Comparison of ENCODE assay signal across 8 cellular contexts in the genomic region with DNA sequence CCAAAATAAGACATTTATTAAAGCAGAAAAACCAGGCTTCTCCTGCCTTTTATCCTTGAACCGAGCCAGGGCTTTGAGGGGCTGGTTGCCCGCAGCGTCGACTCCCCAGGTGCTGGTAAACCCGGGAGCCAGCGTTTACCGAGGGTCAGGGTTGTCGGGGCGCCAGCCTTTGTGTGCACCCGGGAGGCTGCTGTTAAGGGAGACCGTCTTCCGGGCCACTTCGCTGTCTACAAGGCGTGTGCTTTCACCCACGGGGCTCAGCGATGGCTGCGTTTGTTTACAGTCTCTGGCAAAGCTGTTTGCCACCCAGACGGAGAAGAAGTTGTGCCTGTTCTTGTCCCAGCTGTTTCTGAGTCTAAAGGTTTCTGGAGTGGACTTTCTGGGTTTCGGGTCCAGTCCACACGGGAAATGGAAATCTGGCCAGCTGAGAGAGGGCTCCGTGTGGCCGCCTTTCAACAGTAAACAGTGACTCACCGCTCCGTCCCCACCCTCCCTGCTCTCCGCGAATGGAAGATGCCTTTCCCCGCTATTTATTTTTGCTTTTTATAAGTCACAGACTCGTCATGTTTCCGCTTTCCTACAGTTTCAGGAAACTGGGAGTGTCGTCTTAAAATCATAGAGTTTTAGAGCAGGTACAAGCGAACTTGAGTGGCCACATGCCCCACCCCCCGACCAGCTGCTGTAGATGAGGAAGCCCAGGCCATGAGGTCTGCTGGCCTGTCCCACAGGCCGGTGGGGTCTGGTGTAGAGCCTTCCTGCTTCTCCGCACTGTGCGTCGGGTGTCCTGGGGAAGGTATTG. TPM values are rescaled to one million over a fixed set of nuclear protein-coding genes. Genes with fewer than 3 reads are reported as not detected.
DNase-seq lines count a peak whose midpoint lies in the region; ATAC-seq and TF ChIP-seq lines count a peak whose summit lies in the region.

No MANE protein-coding gene starts in this region.

- intact Hi-C loops in CD14-positive monocyte (cut with micrococcal nuclease), result loop anchor here in 1 of 2 donors (2.0 to 10.0 kb wide), 3 partner anchors 20 to 992 kb away; a partner anchor contains a TSS
- intact Hi-C loops in activated CD4-positive, alpha-beta T cell treated with anti-CD3 and anti-CD28 coated beads, Interleukin-2, amount 10 ng/mL, durations not matched to agents 24 days and 14 days (cut with micrococcal nuclease), result loop anchor here (1.0 to 5.0 kb wide), 5 partner anchors 28 to 874 kb away; a partner anchor contains a TSS

- H3K4me3 Mint-ChIP-seq in CD14-positive monocyte (peak overlapping the region; percentile 91 to 96), memory B cell (peak overlapping the region; percentile 85)
- H3K4me3 Mint-ChIP-seq in activated CD4-positive, alpha-beta T cell treated with anti-CD3 and anti-CD28 coated beads, Interleukin-2, amount 10 ng/mL, durations not matched to agents 24 days and 14 days, result peak overlapping the region; percentile 91

- H3K36me3 Mint-ChIP-seq in CD14-positive monocyte, result peaks cover 0 to 18% of the 10 kb centered on the region in 2 donors
- peaks cover 5% of the 10 kb centered on the region for H3K36me3 Mint-ChIP-seq in activated CD4-positive, alpha-beta T cell treated with anti-CD3 and anti-CD28 coated beads, Interleukin-2, amount 10 ng/mL, durations not matched to agents 24 days and 14 days (ENCODE audit: low read depth)
- peaks cover 1% of the 10 kb centered on the region for H3K36me3 Mint-ChIP-seq in memory B cell

- H3K4me1 Mint-ChIP-seq in CD14-positive monocyte (peaks cover 28% of the 10 kb centered on the region), memory B cell (peaks cover 18% of the 10 kb centered on the region)
- peaks cover 24% of the 10 kb centered on the region for H3K4me1 Mint-ChIP-seq in activated CD4-positive, alpha-beta T cell treated with anti-CD3 and anti-CD28 coated beads, Interleukin-2, amount 10 ng/mL, durations not matched to agents 24 days and 14 days

- TF ChIP-seq CTCF in CD14-positive monocyte (IDR thresholded peaks at IDR 0.05), result no peak

- DNase-seq in CD14-positive monocyte (ENCODE audit: low spot score) (peak; percentile 95), Kasumi-1 (lab: John Stamatoyannopoulos, UW) (peak; percentile 45 to 62), dermis blood vessel endothelial cell (peak; percentile 95), memory B cell (ENCODE audit: low spot score in 2 of 2) (no peak), NCI-H1048 (lab: John Stamatoyannopoulos, UW) (no peak)
- DNase-seq in activated CD4-positive, alpha-beta T cell treated with anti-CD3 and anti-CD28 coated beads, Interleukin-2, amount 10 ng/mL, durations not matched to agents 24 days and 14 days, result peak; percentile 87
- DNase-seq in stimulated activated CD8-positive, alpha-beta memory T cell treated with anti-CD3 and anti-CD28 coated beads, Interleukin-15, amount 100 ng/mL, for 1 hour (ENCODE audit: low read depth), result peak; percentile 28

- H3K27ac Mint-ChIP-seq in CD14-positive monocyte (peak overlapping the region; percentile 95 to 99 (median 98)), memory B cell (peak overlapping the region; percentile 92)
- H3K27ac Mint-ChIP-seq in activated CD4-positive, alpha-beta T cell treated with anti-CD3 and anti-CD28 coated beads, Interleukin-2, amount 10 ng/mL, durations not matched to agents 24 days and 14 days, result peak overlapping the region; percentile 94

- peaks cover 0 to 4% (median 0%) of the 10 kb centered on the region in 3 donors for H3K27me3 Mint-ChIP-seq in CD14-positive monocyte (ENCODE audit: low read depth in 3 of 3)
- no peaks in the 10 kb centered on the region for H3K27me3 Mint-ChIP-seq in activated CD4-positive, alpha-beta T cell treated with anti-CD3 and anti-CD28 coated beads, Interleukin-2, amount 10 ng/mL, durations not matched to agents 24 days and 14 days
- H3K27me3 Mint-ChIP-seq in memory B cell, result no peaks in the 10 kb centered on the region

- H3K9me3 Mint-ChIP-seq in CD14-positive monocyte (no peaks in the 10 kb centered on the region), memory B cell (no peaks in the 10 kb centered on the region)
- no peaks in the 10 kb centered on the region for H3K9me3 Mint-ChIP-seq in activated CD4-positive, alpha-beta T cell treated with anti-CD3 and anti-CD28 coated beads, Interleukin-2, amount 10 ng/mL, durations not matched to agents 24 days and 14 days

- ATAC-seq in memory B cell (ENCODE audit: low read depth), result peak; percentile 18
- no peak for ATAC-seq in GM19324 (IDR thresholded peaks at IDR 0.05; ENCODE audit: low FRiP score, unreplicated experiment)

RNA-seq across cellular contexts. Expression of a gene that starts 2.2 kb away (rescaled TPM):
- polyA plus RNA-seq in CD14-positive monocyte, result under 1 TPM; 0.30 to 0.48 TPM
- total RNA-seq in activated CD4-positive, alpha-beta T cell treated with anti-CD3 and anti-CD28 coated beads, Interleukin-2, amount 10 ng/mL, durations not matched to agents 24 days and 14 days, result 42.9 and 45.5 TPM in 2 replicates
- total RNA-seq in dermis blood vessel endothelial cell, result 34.7 and 42.9 TPM in 2 replicates

RNA-seq across cellular contexts. Expression of a gene that starts 23.4 kb away (rescaled TPM):
- not detected for polyA plus RNA-seq in CD14-positive monocyte
- not detected in 2 replicates for total RNA-seq in activated CD4-positive, alpha-beta T cell treated with anti-CD3 and anti-CD28 coated beads, Interleukin-2, amount 10 ng/mL, durations not matched to agents 24 days and 14 days
- total RNA-seq in dermis blood vessel endothelial cell, result under 0.01 and 0.05 TPM in 2 replicates

RNA-seq across cellular contexts. Expression of a gene that starts 28.5 kb away (rescaled TPM):
- 1 to 10 TPM; 5.5 to 7.3 TPM for polyA plus RNA-seq in CD14-positive monocyte
- total RNA-seq in activated CD4-positive, alpha-beta T cell treated with anti-CD3 and anti-CD28 coated beads, Interleukin-2, amount 10 ng/mL, durations not matched to agents 24 days and 14 days, result 89.5 and 94.3 TPM in 2 replicates
- 44.6 and 80.1 TPM in 2 replicates for total RNA-seq in dermis blood vessel endothelial cell

RNA-seq across cellular contexts. Expression of a gene that starts 37.2 kb away (rescaled TPM):
- 10 to 100 TPM; 34.5 to 38.8 TPM for polyA plus RNA-seq in CD14-positive monocyte
- total RNA-seq in activated CD4-positive, alpha-beta T cell treated with anti-CD3 and anti-CD28 coated beads, Interleukin-2, amount 10 ng/mL, durations not matched to agents 24 days and 14 days, result 58.0 and 58.5 TPM in 2 replicates
- total RNA-seq in dermis blood vessel endothelial cell, result 12.6 and 20.1 TPM in 2 replicates

Comparison
In these comparisons a context has a peak if more than half of its experiments do, and no peak if none do; other contexts are left out.
1. DNase-seq: peak in CD14-positive monocyte (single experiment), Kasumi-1 (2 of 2), activated CD4-positive, alpha-beta T cell treated with anti-CD3 and anti-CD28 coated beads, Interleukin-2, amount 10 ng/mL, durations not matched to agents 24 days and 14 days (single experiment), dermis blood vessel endothelial cell (single experiment) and stimulated activated CD8-positive, alpha-beta memory T cell treated with anti-CD3 and anti-CD28 coated beads, Interleukin-15, amount 100 ng/mL, for 1 hour (single experiment); none in memory B cell (0 of 2) and NCI-H1048 (single experiment).
2. Peak in every context shown above with its lines, with median percentiles within 50 percentile points of each other: H3K27ac Mint-ChIP-seq and H3K4me3 Mint-ChIP-seq.